ENCODE assay signal across 21 cellular contexts in the genomic region with DNA sequence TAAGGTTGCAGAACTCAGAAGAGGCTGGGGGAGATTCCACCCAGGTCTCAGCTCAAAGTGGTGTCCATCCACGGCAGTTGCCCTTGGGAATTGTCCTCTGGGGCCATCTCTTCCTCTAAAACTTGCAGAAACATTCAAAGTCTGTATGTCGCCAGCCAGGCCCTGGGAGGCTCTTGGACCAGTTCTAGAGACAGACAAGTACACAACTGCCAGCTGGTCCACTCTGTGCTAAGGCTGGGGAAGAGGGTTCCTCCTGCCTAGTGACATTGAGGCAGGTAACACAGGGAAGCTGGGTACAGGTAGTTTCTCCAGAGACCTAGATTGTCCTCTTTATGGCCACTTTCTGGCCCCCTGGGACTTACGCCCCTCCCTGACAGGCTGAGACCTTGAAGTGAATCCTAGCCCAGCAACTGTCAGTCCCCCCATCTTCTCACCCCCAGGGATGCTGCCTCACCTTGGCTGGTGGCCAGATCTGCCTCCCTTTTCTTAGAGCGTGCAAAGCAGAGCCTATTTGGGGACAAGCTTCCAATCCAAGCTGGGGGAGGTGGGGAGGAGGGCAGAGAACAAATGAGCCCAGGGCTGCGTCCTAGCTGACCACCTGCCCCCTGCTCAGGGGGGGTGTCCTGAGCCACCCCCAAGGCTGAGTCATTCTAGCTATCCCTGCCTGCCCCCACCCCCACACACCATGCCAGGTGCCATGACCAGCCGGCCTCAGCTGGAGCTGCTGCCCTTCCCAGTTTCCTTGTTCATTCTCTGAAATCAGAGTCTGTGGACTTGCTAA. TPM values are rescaled to one million over a fixed set of nuclear protein-coding genes. Genes with fewer than 3 reads are reported as not detected.
"Had no signal": no experiment of that assay in that cellular context is flagged by ENCODE, and none has a peak within 500 bp of the region (broad histone marks: within the 10 kb centered on the region; RNA-seq: fewer than 3 reads in every experiment).

No MANE protein-coding gene starts in this region.

- ATAC-seq: activated CD8-positive, alpha-beta T cell treated with anti-CD3 and anti-CD28 coated beads, Interleukin-2, amount 10 ng/mL, durations not matched to agents 7 days and 5 days; esophagus mucosa; left cardiac atrium; sciatic nerve; stimulated activated naive B cell treated with anti-CD40 and anti-IgM and Interleukin-4, amounts not matched to agents 10 μg/mL and 1 μg/mL and 100 μg/mL, for 72 hours had no signal

- H3K4me3 Mint-ChIP-seq: activated CD8-positive, alpha-beta T cell treated with anti-CD3 and anti-CD28 coated beads, Interleukin-2, amount 10 ng/mL, durations not matched to agents 7 days and 5 days; naive B cell; stimulated activated naive B cell treated with anti-CD40 and anti-IgM and Interleukin-4, amounts not matched to agents 10 μg/mL and 1 μg/mL and 100 μg/mL, for 72 hours had no signal

- H3K4me3 ChIP-seq: ascending aorta, dorsolateral prefrontal cortex, lung, prostate gland, transverse colon had no signal

- H3K36me3 ChIP-seq: ascending aorta, prostate gland, transverse colon had no signal

- H3K27ac ChIP-seq: ascending aorta, dorsolateral prefrontal cortex, prostate gland, transverse colon had no signal

- H3K4me1 ChIP-seq: ascending aorta had no signal

- H3K4me1 Mint-ChIP-seq: stimulated activated naive B cell treated with anti-CD40 and anti-IgM and Interleukin-4, amounts not matched to agents 10 μg/mL and 1 μg/mL and 100 μg/mL, for 72 hours had no signal

- H3K36me3 Mint-ChIP-seq: naive B cell; stimulated activated naive B cell treated with anti-CD40 and anti-IgM and Interleukin-4, amounts not matched to agents 10 μg/mL and 1 μg/mL and 100 μg/mL, for 72 hours had no signal

- H3K9me3 Mint-ChIP-seq: naive B cell; stimulated activated naive B cell treated with anti-CD40 and anti-IgM and Interleukin-4, amounts not matched to agents 10 μg/mL and 1 μg/mL and 100 μg/mL, for 72 hours had no signal

- DNase-seq: activated CD4-positive, alpha-beta T cell treated with anti-CD3 and anti-CD28 coated beads for 48 hours; activated CD8-positive, alpha-beta memory T cell treated with anti-CD3 and anti-CD28 coated beads, Interleukin-2, amount 50 U/mL, for 48 hours; activated CD8-positive, alpha-beta T cell treated with anti-CD3 and anti-CD28 coated beads, Interleukin-2, amount 10 ng/mL, durations not matched to agents 7 days and 5 days; dorsolateral prefrontal cortex; glutamatergic neuron; left cardiac atrium; midbrain; naive B cell; stimulated activated CD4-positive, alpha-beta T cell treated with anti-CD3 and anti-CD28 coated beads, Interleukin-2, amount 100 ng/mL, for 24 hours; stimulated activated naive B cell treated with anti-CD40 and anti-IgM and Interleukin-4, amounts not matched to agents 10 μg/mL and 1 μg/mL and 100 μg/mL, for 72 hours; transverse colon had no signal

- H3K27me3 ChIP-seq: ascending aorta had no signal

- H3K27ac Mint-ChIP-seq: activated CD8-positive, alpha-beta T cell treated with anti-CD3 and anti-CD28 coated beads, Interleukin-2, amount 10 ng/mL, durations not matched to agents 7 days and 5 days; stimulated activated naive B cell treated with anti-CD40 and anti-IgM and Interleukin-4, amounts not matched to agents 10 μg/mL and 1 μg/mL and 100 μg/mL, for 72 hours had no signal

- H3K9me3 ChIP-seq: ascending aorta, prostate gland, transverse colon had no signal

RNA-seq across cellular contexts. Expression of a gene that starts 8.4 kb away (rescaled TPM):
- total RNA-seq: ascending aorta, fibroblast of villous mesenchyme had no signal

RNA-seq across cellular contexts. Expression of a gene that starts 42.9 kb away (rescaled TPM):
- total RNA-seq: ascending aorta, bronchial epithelial cell, chondrocyte, fibroblast of villous mesenchyme, left cardiac atrium, omental fat pad, prostate gland, subcutaneous adipose tissue had no signal
